37 cellular contexts compared by ENCODE assay signal in the genomic region with DNA sequence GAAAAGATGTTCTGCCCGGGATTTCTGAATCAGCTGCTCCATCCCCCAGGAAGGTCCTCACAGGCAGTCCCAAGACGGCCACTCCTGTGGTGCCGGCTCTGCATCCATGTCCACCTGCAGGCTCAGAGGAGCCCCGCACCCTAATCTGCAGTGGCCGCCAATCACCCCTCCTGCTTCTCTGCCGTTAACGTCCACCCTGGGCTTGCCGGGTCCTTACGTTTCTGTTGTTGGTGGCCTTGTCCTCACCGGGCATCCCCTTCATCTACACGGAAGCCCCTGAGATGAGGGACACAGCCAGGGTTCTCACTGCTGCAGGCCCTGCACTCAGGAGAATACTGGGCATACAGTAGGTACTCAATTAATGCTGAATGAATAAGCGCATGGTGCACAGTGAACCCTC.
"Had no signal": no experiment of that assay in that cellular context is flagged by ENCODE, and none has a peak within 500 bp of the region (broad histone marks: within the 10 kb centered on the region; RNA-seq: fewer than 3 reads in every experiment).

No MANE protein-coding gene starts in this region.

- H3K27me3 ChIP-seq: adrenal gland, body of pancreas, brain microvascular endothelial cell, breast epithelium, cardiac muscle cell had no signal

- H3K36me3 Mint-ChIP-seq: activated CD4-positive, alpha-beta memory T cell treated with anti-CD3 and anti-CD28 coated beads for 36 hours; activated naive CD4-positive, alpha-beta T cell treated with anti-CD3 and anti-CD28 coated beads, Interleukin-2, amount 50 U/mL, for 72 hours; activated naive CD8-positive, alpha-beta T cell treated with anti-CD3 and anti-CD28 coated beads for 36 hours had no signal

- H3K9me3 Mint-ChIP-seq: activated B cell treated with CpG ODN at 0.5 μM for 24 hours; activated CD4-positive, alpha-beta T cell treated with anti-CD3 and anti-CD28 coated beads, Interleukin-2, amount 10 ng/mL, durations not matched to agents 7 days and 5 days; activated CD8-positive, alpha-beta T cell treated with anti-CD3 and anti-CD28 coated beads for 36 hours; activated naive CD4-positive, alpha-beta T cell treated with anti-CD3 and anti-CD28 coated beads for 36 hours; activated naive CD4-positive, alpha-beta T cell treated with anti-CD3 and anti-CD28 coated beads, Interleukin-2, amount 50 U/mL, for 72 hours; activated naive CD8-positive, alpha-beta T cell treated with anti-CD3 and anti-CD28 coated beads for 36 hours; activated T-cell treated with anti-CD3 and anti-CD28 coated beads, Interleukin-2, amount 50 U/mL, for 4 hours; activated T-cell treated with anti-CD3 and anti-CD28 coated beads, Interleukin-2, amount 50 U/mL, for 72 hours; activated T-helper 1 cell treated with anti-CD3 and anti-CD28 coated beads, Interleukin-12 subunit alpha, Interleukin-12 subunit beta, Interleukin-2, Interleukin-4 antibody, amounts not matched to agents 30 ng/mL and 10 ng/mL and 1 ng/mL, durations not matched to agents 14 hours and 24 hours and 36 hours; activated T-helper 17 cell treated with anti-CD3 and anti-CD28 coated beads, Interleukin-2, amount 50 U/mL, for 72 hours; T-helper 1 cell treated with Interleukin-12 subunit alpha and Interleukin-12 subunit beta and Interleukin-4 antibody, amounts not matched to agents 30 μg/mL and 1 μg/mL, for 36 hours; T-helper 2 cell treated with Interferon-gamma antibody and Interleukin-4, amounts not matched to agents 5 μg/mL and 100 μg/mL, for 36 hours had no signal

- ATAC-seq: activated CD8-positive, alpha-beta T cell treated with anti-CD3 and anti-CD28 coated beads for 36 hours; activated naive CD4-positive, alpha-beta T cell treated with anti-CD3 and anti-CD28 coated beads, Interleukin-2, amount 50 U/mL, for 72 hours; activated T-cell treated with anti-CD3 and anti-CD28 coated beads, Interleukin-2, amount 50 U/mL, for 4 hours; activated T-cell treated with anti-CD3 and anti-CD28 coated beads, Interleukin-2, amount 50 U/mL, for 72 hours; activated T-helper 17 cell treated with anti-CD3 and anti-CD28 coated beads, Interleukin-2, amount 50 U/mL, for 72 hours; body of pancreas had no signal

- H3K4me3 Mint-ChIP-seq: activated B cell treated with CpG ODN at 0.5 μM for 24 hours; activated CD4-positive, alpha-beta memory T cell treated with anti-CD3 and anti-CD28 coated beads for 36 hours; activated CD4-positive, alpha-beta T cell treated with anti-CD3 and anti-CD28 coated beads, Interleukin-2, amount 10 ng/mL, durations not matched to agents 7 days and 5 days; activated CD8-positive, alpha-beta T cell treated with anti-CD3 and anti-CD28 coated beads for 36 hours; activated naive CD4-positive, alpha-beta T cell treated with anti-CD3 and anti-CD28 coated beads for 36 hours; activated naive CD8-positive, alpha-beta T cell treated with anti-CD3 and anti-CD28 coated beads for 36 hours; activated T-cell treated with anti-CD3 and anti-CD28 coated beads, Interleukin-2, amount 50 U/mL, for 4 hours; activated T-cell treated with anti-CD3 and anti-CD28 coated beads, Interleukin-2, amount 50 U/mL, for 72 hours; activated T-helper 1 cell treated with anti-CD3 and anti-CD28 coated beads, Interleukin-12 subunit alpha, Interleukin-12 subunit beta, Interleukin-2, Interleukin-4 antibody, amounts not matched to agents 30 ng/mL and 10 ng/mL and 1 ng/mL, durations not matched to agents 14 hours and 24 hours and 36 hours; activated T-helper 17 cell treated with anti-CD3 and anti-CD28 coated beads, Interleukin-2, amount 50 U/mL, for 72 hours; T-helper 1 cell treated with Interleukin-12 subunit alpha and Interleukin-12 subunit beta and Interleukin-4 antibody, amounts not matched to agents 30 μg/mL and 1 μg/mL, for 36 hours; T-helper 2 cell treated with Interferon-gamma antibody and Interleukin-4, amounts not matched to agents 5 μg/mL and 100 μg/mL, for 36 hours had no signal

- H3K4me3 ChIP-seq: adrenal gland, body of pancreas, breast epithelium, cardiac muscle cell had no signal

- FAIRE-seq: astrocyte, TTC549 had no signal

- H3K27ac Mint-ChIP-seq: activated B cell treated with CpG ODN at 0.5 μM for 24 hours; activated CD4-positive, alpha-beta memory T cell treated with anti-CD3 and anti-CD28 coated beads for 36 hours; activated CD4-positive, alpha-beta T cell treated with anti-CD3 and anti-CD28 coated beads, Interleukin-2, amount 10 ng/mL, durations not matched to agents 7 days and 5 days; activated CD8-positive, alpha-beta T cell treated with anti-CD3 and anti-CD28 coated beads for 36 hours; activated naive CD4-positive, alpha-beta T cell treated with anti-CD3 and anti-CD28 coated beads for 36 hours; activated naive CD4-positive, alpha-beta T cell treated with anti-CD3 and anti-CD28 coated beads, Interleukin-2, amount 50 U/mL, for 72 hours; activated naive CD8-positive, alpha-beta T cell treated with anti-CD3 and anti-CD28 coated beads for 36 hours; activated T-cell treated with anti-CD3 and anti-CD28 coated beads, Interleukin-2, amount 50 U/mL, for 72 hours; activated T-helper 1 cell treated with anti-CD3 and anti-CD28 coated beads, Interleukin-12 subunit alpha, Interleukin-12 subunit beta, Interleukin-2, Interleukin-4 antibody, amounts not matched to agents 30 ng/mL and 10 ng/mL and 1 ng/mL, durations not matched to agents 14 hours and 24 hours and 36 hours; activated T-helper 17 cell treated with anti-CD3 and anti-CD28 coated beads, Interleukin-2, amount 50 U/mL, for 72 hours; T-helper 1 cell treated with Interleukin-12 subunit alpha and Interleukin-12 subunit beta and Interleukin-4 antibody, amounts not matched to agents 30 μg/mL and 1 μg/mL, for 36 hours; T-helper 2 cell treated with Interferon-gamma antibody and Interleukin-4, amounts not matched to agents 5 μg/mL and 100 μg/mL, for 36 hours had no signal

- H3K4me1 Mint-ChIP-seq: activated B cell treated with CpG ODN at 0.5 μM for 24 hours; activated CD4-positive, alpha-beta T cell treated with anti-CD3 and anti-CD28 coated beads, Interleukin-2, amount 10 ng/mL, durations not matched to agents 7 days and 5 days; activated naive CD8-positive, alpha-beta T cell treated with anti-CD3 and anti-CD28 coated beads for 36 hours; activated T-helper 17 cell treated with anti-CD3 and anti-CD28 coated beads, Interleukin-2, amount 50 U/mL, for 72 hours had no signal

- H3K27ac ChIP-seq: adrenal gland, body of pancreas, brain microvascular endothelial cell, breast epithelium, cardiac muscle cell, VCaP had no signal

- H3K27me3 Mint-ChIP-seq: activated B cell treated with CpG ODN at 0.5 μM for 24 hours; activated CD4-positive, alpha-beta T cell treated with anti-CD3 and anti-CD28 coated beads, Interleukin-2, amount 10 ng/mL, durations not matched to agents 7 days and 5 days; activated CD8-positive, alpha-beta T cell treated with anti-CD3 and anti-CD28 coated beads for 36 hours; activated T-helper 17 cell treated with anti-CD3 and anti-CD28 coated beads, Interleukin-2, amount 50 U/mL, for 72 hours had no signal

- H3K36me3 ChIP-seq: adrenal gland, brain microvascular endothelial cell, breast epithelium, cardiac muscle cell had no signal

- H3K9me3 ChIP-seq: adrenal gland, body of pancreas, breast epithelium had no signal

- DNase-seq: activated B cell treated with CpG ODN at 0.5 μM for 24 hours; activated CD4-positive, alpha-beta memory T cell treated with anti-CD3 and anti-CD28 coated beads for 36 hours; activated CD4-positive, alpha-beta T cell treated with anti-CD3 and anti-CD28 coated beads for 4 hours; activated CD4-positive, alpha-beta T cell treated with anti-CD3 and anti-CD28 coated beads, Interleukin-2, amount 10 ng/mL, durations not matched to agents 7 days and 5 days; activated CD4-positive, alpha-beta T cell treated with anti-CD3 and anti-CD28 coated beads, Interleukin-2, amount 50 U/mL, for 4 hours; activated CD4-positive, CD25-positive, alpha-beta regulatory T cell treated with anti-CD3 and anti-CD28 coated beads, Interleukin-2, amount 50 U/mL, for 72 hours; activated CD8-positive, alpha-beta T cell treated with anti-CD3 and anti-CD28 coated beads for 36 hours; activated effector memory CD4-positive, alpha-beta T cell treated with anti-CD3 and anti-CD28 coated beads, Interleukin-2, amount 50 U/mL, for 16 hours; activated gamma-delta T cell treated with Interleukin-2 at 50 U/mL for 16 hours; activated naive CD4-positive, alpha-beta T cell; activated naive CD4-positive, alpha-beta T cell treated with anti-CD3 and anti-CD28 coated beads for 36 hours; activated naive CD4-positive, alpha-beta T cell treated with anti-CD3 and anti-CD28 coated beads, Interleukin-2, amount 50 U/mL, for 16 hours; activated naive CD8-positive, alpha-beta T cell treated with anti-CD3 and anti-CD28 coated beads for 36 hours; activated T-cell treated with anti-CD3 and anti-CD28 coated beads for 4 hours; activated T-cell treated with anti-CD3 and anti-CD28 coated beads, Interleukin-2, amount 50 U/mL, for 1 hour; activated T-cell treated with anti-CD3 and anti-CD28 coated beads, Interleukin-2, amount 50 U/mL, for 4 hours; activated T-cell treated with anti-CD3 and anti-CD28 coated beads, Interleukin-2, amount 50 U/mL, for 72 hours; adrenal gland; amniotic stem cell; aorta; body of pancreas; brain microvascular endothelial cell; central memory CD4-positive, alpha-beta T cell; SW 1271; T-helper 1 cell; T-helper 2 cell; T-helper 9 cell had no signal

- H3K4me1 ChIP-seq: adrenal gland, body of pancreas, breast epithelium had no signal
